Comparison of ENCODE assay signal across 1 cellular context in the genomic region with DNA sequence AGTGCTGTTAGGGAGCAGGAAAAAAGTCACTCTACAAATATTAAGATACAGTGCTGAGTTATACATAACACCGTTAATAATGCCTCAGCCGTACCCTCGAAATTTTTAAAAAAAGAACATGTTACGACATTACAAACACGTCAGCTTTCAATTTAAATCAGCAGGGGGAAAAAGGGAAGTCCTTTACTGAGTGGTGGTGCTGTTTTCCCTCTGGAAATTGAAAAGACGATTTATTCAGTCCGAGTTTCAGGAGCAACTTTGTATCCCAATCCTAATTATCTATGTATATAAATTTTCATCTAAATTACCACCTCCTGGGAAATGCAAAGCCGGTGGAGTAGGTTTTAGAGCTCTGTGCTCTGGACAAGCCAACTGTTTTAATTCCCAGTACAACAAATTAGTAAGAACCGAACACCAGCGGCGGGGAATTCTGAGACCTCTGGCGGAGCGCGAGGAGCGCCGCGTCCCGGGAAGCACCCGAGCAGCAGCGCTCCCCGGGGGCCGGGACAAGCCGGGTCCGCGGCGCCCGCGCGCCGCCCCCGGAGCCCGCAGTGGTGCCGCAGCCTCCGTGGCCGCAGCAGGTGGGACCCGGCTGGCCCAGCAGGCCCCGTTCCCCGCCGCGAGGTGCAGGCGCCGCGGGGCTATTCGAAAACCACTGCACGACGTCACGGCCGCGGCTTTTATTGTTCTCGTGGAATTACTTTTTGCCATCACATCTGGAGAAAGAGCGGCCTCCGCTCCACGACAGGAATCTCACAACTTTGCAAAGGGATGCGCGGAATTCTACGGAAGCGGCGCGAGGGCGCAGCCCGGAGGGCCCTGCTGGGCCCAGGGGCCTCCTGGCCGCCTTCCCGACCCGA.
TF ChIP-seq lines count a peak whose summit lies in the region.

No MANE protein-coding gene starts in this region.

TF ChIP-seq in GM12878, 131 proteins besides CTCF, POLR2A, EP300 and RAD21 (continued from another document and continues in another):
- TF ChIP-seq, protein P1, sequence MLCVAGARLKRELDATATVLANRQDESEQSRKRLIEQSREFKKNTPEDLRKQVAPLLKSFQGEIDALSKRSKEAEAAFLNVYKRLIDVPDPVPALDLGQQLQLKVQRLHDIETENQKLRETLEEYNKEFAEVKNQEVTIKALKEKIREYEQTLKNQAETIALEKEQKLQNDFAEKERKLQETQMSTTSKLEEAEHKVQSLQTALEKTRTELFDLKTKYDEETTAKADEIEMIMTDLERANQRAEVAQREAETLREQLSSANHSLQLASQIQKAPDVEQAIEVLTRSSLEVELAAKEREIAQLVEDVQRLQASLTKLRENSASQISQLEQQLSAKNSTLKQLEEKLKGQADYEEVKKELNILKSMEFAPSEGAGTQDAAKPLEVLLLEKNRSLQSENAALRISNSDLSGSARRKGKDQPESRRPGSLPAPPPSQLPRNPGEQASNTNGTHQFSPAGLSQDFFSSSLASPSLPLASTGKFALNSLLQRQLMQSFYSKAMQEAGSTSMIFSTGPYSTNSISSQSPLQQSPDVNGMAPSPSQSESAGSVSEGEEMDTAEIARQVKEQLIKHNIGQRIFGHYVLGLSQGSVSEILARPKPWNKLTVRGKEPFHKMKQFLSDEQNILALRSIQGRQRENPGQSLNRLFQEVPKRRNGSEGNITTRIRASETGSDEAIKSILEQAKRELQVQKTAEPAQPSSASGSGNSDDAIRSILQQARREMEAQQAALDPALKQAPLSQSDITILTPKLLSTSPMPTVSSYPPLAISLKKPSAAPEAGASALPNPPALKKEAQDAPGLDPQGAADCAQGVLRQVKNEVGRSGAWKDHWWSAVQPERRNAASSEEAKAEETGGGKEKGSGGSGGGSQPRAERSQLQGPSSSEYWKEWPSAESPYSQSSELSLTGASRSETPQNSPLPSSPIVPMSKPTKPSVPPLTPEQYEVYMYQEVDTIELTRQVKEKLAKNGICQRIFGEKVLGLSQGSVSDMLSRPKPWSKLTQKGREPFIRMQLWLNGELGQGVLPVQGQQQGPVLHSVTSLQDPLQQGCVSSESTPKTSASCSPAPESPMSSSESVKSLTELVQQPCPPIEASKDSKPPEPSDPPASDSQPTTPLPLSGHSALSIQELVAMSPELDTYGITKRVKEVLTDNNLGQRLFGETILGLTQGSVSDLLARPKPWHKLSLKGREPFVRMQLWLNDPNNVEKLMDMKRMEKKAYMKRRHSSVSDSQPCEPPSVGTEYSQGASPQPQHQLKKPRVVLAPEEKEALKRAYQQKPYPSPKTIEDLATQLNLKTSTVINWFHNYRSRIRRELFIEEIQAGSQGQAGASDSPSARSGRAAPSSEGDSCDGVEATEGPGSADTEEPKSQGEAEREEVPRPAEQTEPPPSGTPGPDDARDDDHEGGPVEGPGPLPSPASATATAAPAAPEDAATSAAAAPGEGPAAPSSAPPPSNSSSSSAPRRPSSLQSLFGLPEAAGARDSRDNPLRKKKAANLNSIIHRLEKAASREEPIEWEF (IDR thresholded peaks at IDR 0.05; ENCODE audit: insufficient replicate concordance, low read depth, low read length) = no peak
- TF ChIP-seq RBBP5 (conservative IDR thresholded peaks at IDR 0.05) = no peak
- TF ChIP-seq BCL11A (IDR thresholded peaks at IDR 0.05; ENCODE audit: low read depth, low read length) = peak; percentile 44; the same call in 1 of the 2 replicates
- TF ChIP-seq, protein P2, sequence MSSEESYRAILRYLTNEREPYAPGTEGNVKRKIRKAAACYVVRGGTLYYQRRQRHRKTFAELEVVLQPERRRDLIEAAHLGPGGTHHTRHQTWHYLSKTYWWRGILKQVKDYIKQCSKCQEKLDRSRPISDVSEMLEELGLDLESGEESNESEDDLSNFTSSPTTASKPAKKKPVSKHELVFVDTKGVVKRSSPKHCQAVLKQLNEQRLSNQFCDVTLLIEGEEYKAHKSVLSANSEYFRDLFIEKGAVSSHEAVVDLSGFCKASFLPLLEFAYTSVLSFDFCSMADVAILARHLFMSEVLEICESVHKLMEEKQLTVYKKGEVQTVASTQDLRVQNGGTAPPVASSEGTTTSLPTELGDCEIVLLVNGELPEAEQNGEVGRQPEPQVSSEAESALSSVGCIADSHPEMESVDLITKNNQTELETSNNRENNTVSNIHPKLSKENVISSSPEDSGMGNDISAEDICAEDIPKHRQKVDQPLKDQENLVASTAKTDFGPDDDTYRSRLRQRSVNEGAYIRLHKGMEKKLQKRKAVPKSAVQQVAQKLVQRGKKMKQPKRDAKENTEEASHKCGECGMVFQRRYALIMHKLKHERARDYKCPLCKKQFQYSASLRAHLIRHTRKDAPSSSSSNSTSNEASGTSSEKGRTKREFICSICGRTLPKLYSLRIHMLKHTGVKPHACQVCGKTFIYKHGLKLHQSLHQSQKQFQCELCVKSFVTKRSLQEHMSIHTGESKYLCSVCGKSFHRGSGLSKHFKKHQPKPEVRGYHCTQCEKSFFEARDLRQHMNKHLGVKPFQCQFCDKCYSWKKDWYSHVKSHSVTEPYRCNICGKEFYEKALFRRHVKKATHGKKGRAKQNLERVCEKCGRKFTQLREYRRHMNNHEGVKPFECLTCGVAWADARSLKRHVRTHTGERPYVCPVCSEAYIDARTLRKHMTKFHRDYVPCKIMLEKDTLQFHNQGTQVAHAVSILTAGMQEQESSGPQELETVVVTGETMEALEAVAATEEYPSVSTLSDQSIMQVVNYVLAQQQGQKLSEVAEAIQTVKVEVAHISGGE (CRISPR knock-in tag; IDR thresholded peaks at IDR 0.05) = no peak
- TF ChIP-seq BMI1 (IDR thresholded peaks at IDR 0.05; ENCODE audit: borderline replicate concordance) = no peak
- no peak for TF ChIP-seq MLLT1 (IDR thresholded peaks at IDR 0.05)
- no peak for TF ChIP-seq ZSCAN29 (IDR thresholded peaks at IDR 0.05)
- no peak for TF ChIP-seq ZNF274 (IDR thresholded peaks at IDR 0.05; ENCODE audit: insufficient read depth, insufficient read length)
- no peak for TF ChIP-seq PAX8 (IDR thresholded peaks at IDR 0.05)
- no peak for TF ChIP-seq SREBF1 (IDR thresholded peaks at IDR 0.05; ENCODE audit: low read length)
- no peak for TF ChIP-seq RAD51 (IDR thresholded peaks at IDR 0.05)
- TF ChIP-seq CBX3 (IDR thresholded peaks at IDR 0.05; ENCODE audit: borderline replicate concordance, low read depth) = no peak
- no peak for TF ChIP-seq PRDM15 (CRISPR knock-in tag; IDR thresholded peaks at IDR 0.05)
- peak; percentile 2; the same call in 1 of the 2 replicates for TF ChIP-seq RUNX3 (IDR thresholded peaks at IDR 0.05; ENCODE audit: low read length)
- TF ChIP-seq, protein P3, sequence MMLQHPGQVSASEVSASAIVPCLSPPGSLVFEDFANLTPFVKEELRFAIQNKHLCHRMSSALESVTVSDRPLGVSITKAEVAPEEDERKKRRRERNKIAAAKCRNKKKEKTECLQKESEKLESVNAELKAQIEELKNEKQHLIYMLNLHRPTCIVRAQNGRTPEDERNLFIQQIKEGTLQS (IDR thresholded peaks at IDR 0.05; ENCODE audit: borderline replicate concordance, extremely low read depth, low read depth, low read length) = no peak
- TF ChIP-seq EGR1 (IDR thresholded peaks at IDR 0.05; ENCODE audit: borderline replicate concordance in 1 of 2, low read depth in 2 of 2, low read length in 2 of 2) = peak in 1 of 2 experiments; percentile 39; a peak in 1 of 3 replicates
- TF ChIP-seq KDM1A (IDR thresholded peaks at IDR 0.05; ENCODE audit: borderline replicate concordance) = no peak
- TF ChIP-seq, protein P4, sequence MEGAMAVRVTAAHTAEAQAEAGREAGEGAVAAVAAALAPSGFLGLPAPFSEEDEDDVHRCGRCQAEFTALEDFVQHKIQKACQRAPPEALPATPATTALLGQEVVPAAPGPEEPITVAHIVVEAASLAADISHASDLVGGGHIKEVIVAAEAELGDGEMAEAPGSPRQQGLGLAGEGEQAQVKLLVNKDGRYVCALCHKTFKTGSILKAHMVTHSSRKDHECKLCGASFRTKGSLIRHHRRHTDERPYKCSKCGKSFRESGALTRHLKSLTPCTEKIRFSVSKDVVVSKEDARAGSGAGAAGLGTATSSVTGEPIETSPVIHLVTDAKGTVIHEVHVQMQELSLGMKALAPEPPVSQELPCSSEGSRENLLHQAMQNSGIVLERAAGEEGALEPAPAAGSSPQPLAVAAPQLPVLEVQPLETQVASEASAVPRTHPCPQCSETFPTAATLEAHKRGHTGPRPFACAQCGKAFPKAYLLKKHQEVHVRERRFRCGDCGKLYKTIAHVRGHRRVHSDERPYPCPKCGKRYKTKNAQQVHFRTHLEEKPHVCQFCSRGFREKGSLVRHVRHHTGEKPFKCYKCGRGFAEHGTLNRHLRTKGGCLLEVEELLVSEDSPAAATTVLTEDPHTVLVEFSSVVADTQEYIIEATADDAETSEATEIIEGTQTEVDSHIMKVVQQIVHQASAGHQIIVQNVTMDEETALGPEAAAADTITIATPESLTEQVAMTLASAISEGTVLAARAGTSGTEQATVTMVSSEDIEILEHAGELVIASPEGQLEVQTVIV (IDR thresholded peaks at IDR 0.05; ENCODE audit: borderline replicate concordance, partially characterized antibody) = no peak
- no peak for TF ChIP-seq NFXL1 (IDR thresholded peaks at IDR 0.05; ENCODE audit: borderline replicate concordance)
- no peak for TF ChIP-seq PML (IDR thresholded peaks at IDR 0.05; ENCODE audit: low read length)
- TF ChIP-seq, protein P5, sequence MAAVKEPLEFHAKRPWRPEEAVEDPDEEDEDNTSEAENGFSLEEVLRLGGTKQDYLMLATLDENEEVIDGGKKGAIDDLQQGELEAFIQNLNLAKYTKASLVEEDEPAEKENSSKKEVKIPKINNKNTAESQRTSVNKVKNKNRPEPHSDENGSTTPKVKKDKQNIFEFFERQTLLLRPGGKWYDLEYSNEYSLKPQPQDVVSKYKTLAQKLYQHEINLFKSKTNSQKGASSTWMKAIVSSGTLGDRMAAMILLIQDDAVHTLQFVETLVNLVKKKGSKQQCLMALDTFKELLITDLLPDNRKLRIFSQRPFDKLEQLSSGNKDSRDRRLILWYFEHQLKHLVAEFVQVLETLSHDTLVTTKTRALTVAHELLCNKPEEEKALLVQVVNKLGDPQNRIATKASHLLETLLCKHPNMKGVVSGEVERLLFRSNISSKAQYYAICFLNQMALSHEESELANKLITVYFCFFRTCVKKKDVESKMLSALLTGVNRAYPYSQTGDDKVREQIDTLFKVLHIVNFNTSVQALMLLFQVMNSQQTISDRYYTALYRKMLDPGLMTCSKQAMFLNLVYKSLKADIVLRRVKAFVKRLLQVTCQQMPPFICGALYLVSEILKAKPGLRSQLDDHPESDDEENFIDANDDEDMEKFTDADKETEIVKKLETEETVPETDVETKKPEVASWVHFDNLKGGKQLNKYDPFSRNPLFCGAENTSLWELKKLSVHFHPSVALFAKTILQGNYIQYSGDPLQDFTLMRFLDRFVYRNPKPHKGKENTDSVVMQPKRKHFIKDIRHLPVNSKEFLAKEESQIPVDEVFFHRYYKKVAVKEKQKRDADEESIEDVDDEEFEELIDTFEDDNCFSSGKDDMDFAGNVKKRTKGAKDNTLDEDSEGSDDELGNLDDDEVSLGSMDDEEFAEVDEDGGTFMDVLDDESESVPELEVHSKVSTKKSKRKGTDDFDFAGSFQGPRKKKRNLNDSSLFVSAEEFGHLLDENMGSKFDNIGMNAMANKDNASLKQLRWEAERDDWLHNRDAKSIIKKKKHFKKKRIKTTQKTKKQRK (IDR thresholded peaks at IDR 0.05; ENCODE audit: low read depth, low read length) = no peak
- TF ChIP-seq EED (IDR thresholded peaks at IDR 0.05; ENCODE audit: low read depth) = peak; percentile 66
- TF ChIP-seq SIX5 (IDR thresholded peaks at IDR 0.05; ENCODE audit: low read depth, low read length, severe bottlenecking) = no peak
- no peak for TF ChIP-seq ELK1 (IDR thresholded peaks at IDR 0.05; ENCODE audit: low read depth, low read length)
- no peak for TF ChIP-seq ETV6 (conservative IDR thresholded peaks at IDR 0.05 in 1 of 2, IDR thresholded peaks at IDR 0.05 in 1 of 2; ENCODE audit: borderline replicate concordance in 1 of 2, low read depth in 1 of 2)
- TF ChIP-seq IKZF2 (IDR thresholded peaks at IDR 0.05) = peak; percentile 64 to 80
- no peak for TF ChIP-seq ZNF622 (IDR thresholded peaks at IDR 0.05)
